In genomic region chr22:30310881-30311771, GRCh38 we compare ENCODE assay signal across 7 cellular contexts. TPM values are rescaled to one million over a fixed set of nuclear protein-coding genes. Genes with fewer than 3 reads are reported as not detected.
DNase-seq lines count a peak whose midpoint lies in the region; TF ChIP-seq lines count a peak whose summit lies in the region.

No MANE protein-coding gene starts in this region.

- H3K27ac ChIP-seq in angular gyrus (ENCODE audit: low read depth, low read length), result peak overlapping the region; percentile 14
- peak overlapping the region; percentile 27 for H3K27ac ChIP-seq in layer of hippocampus (ENCODE audit: low read depth, low read length)
- peak overlapping the region; percentile 51 for H3K27ac ChIP-seq in temporal lobe (ENCODE audit: low read depth, low read length)

- no peak for TF ChIP-seq POLR2A in erythroblast (IDR thresholded peaks at IDR 0.05; ENCODE audit: low read length)

- H3K27me3 ChIP-seq in layer of hippocampus (ENCODE audit: control insufficient read depth, insufficient read depth, low read length), result no peaks in the 10 kb centered on the region

- peak; percentile 63 for DNase-seq in HT-29 (ENCODE audit: low spot score)
- no peak for DNase-seq in NCI-H524 (lab: John Stamatoyannopoulos, UW)
- DNase-seq in erythroblast (lab: John Stamatoyannopoulos, UW), result no peak
- no peak for DNase-seq in NOMO-1 (lab: John Stamatoyannopoulos, UW; ENCODE audit: unreplicated experiment in 2 of 2)

RNA-seq across cellular contexts. Expression of gene TBC1D10A, which starts 15.6 kb away (rescaled TPM):
- 17.2 and 17.4 TPM in 2 replicates for total RNA-seq in HT-29 (2014; rRNA removed; shearing (Covaris generic))
- 9.3 TPM for total RNA-seq in temporal lobe

RNA-seq across cellular contexts. Expression of gene CASTOR1, which starts 21.8 kb away (rescaled TPM):
- total RNA-seq in HT-29 (2014; rRNA removed; shearing (Covaris generic)), result 1.5 and 2.0 TPM in 2 replicates
- total RNA-seq in temporal lobe, result 1.5 TPM

RNA-seq across cellular contexts. Expression of gene OSM, which starts 44.5 kb away (rescaled TPM):
- not detected in 2 replicates for total RNA-seq in HT-29 (2014; rRNA removed; shearing (Covaris generic))
- 0.25 TPM for total RNA-seq in temporal lobe

RNA-seq across cellular contexts. Expression of gene SF3A1, which starts 45.6 kb away (rescaled TPM):
- total RNA-seq in HT-29 (2014; rRNA removed; shearing (Covaris generic)), result 42.3 and 50.8 TPM in 2 replicates
- 18.2 TPM for total RNA-seq in temporal lobe

RNA-seq across cellular contexts. Expression of gene CCDC157, which starts 45.7 kb away (rescaled TPM):
- total RNA-seq in HT-29 (2014; rRNA removed; shearing (Covaris generic)), result 3.6 and 5.5 TPM in 2 replicates
- total RNA-seq in temporal lobe, result 3.4 TPM
